Comparison of ENCODE assay signal across 2 cellular contexts in genomic region chr15:95405447-95405846, GRCh38.
A peak's percentile ranks its signal among the peaks of the same experiment; 100 is the strongest.
TF ChIP-seq lines count a peak whose summit lies in the region.

No MANE protein-coding gene starts in this region.

TF ChIP-seq in IMR-90, 13 proteins besides CTCF, POLR2A, EP300 and RAD21:
- TF ChIP-seq MAZ (IDR thresholded peaks at IDR 0.05; ENCODE audit: borderline replicate concordance, low read depth, low read length) = no peak
- TF ChIP-seq SMC3 (IDR thresholded peaks at IDR 0.05; ENCODE audit: low read depth, low read length) = no peak
- TF ChIP-seq RFX5 (IDR thresholded peaks at IDR 0.05; ENCODE audit: low read depth, low read length) = no peak
- no peak for TF ChIP-seq NFE2L2 (IDR thresholded peaks at IDR 0.05; ENCODE audit: low read depth, low read length)
- no peak for TF ChIP-seq ELK1 (IDR thresholded peaks at IDR 0.05; ENCODE audit: borderline replicate concordance, low read depth, low read length)
- no peak for TF ChIP-seq MAFK (IDR thresholded peaks at IDR 0.05; ENCODE audit: low read depth, low read length)
- TF ChIP-seq FOS (IDR thresholded peaks at IDR 0.05; ENCODE audit: low read depth, low read length) = no peak
- TF ChIP-seq CEBPB (IDR thresholded peaks at IDR 0.05; ENCODE audit: low read depth, low read length) = no peak
- TF ChIP-seq CHD1 (IDR thresholded peaks at IDR 0.05; ENCODE audit: low read depth, low read length) = no peak
- no peak for TF ChIP-seq RCOR1 (IDR thresholded peaks at IDR 0.05; ENCODE audit: insufficient replicate concordance, low read length)

TF ChIP-seq in endothelial cell of umbilical vein, 7 proteins besides CTCF, POLR2A, EP300 and RAD21:
- TF ChIP-seq FOS (IDR thresholded peaks at IDR 0.05; ENCODE audit: borderline replicate concordance, insufficient read depth, low read length) (peak; percentile 64), EZH2 (IDR thresholded peaks at IDR 0.05; ENCODE audit: borderline replicate concordance, low read depth, low read length, severe bottlenecking) (no peak)
